Comparison of ENCODE assay signal across 8 cellular contexts in genomic region chr2:156340818-156341481, GRCh38. TPM values are rescaled to one million over a fixed set of nuclear protein-coding genes. Genes with fewer than 3 reads are reported as not detected.
A peak's percentile ranks its signal among the peaks of the same experiment; 100 is the strongest.
DNase-seq lines count a peak whose midpoint lies in the region; ATAC-seq and TF ChIP-seq lines count a peak whose summit lies in the region.

No MANE protein-coding gene starts in this region.

- no peaks in the 10 kb centered on the region for H3K27me3 ChIP-seq in CD8-positive, alpha-beta memory T cell (ENCODE audit: insufficient read depth, low read length, poor library complexity, severe bottlenecking)
- H3K27me3 ChIP-seq in foreskin keratinocyte, result no peaks in the 10 kb centered on the region

- H3K27ac Mint-ChIP-seq in CD8-positive, alpha-beta memory T cell, result peak overlapping the region; percentile 95 to 100 (median 99)

- POLR2A ChIA-PET in CD8-positive, alpha-beta memory T cell (lab: Charles Lee), result interaction anchor here (0.9 to 4.1 kb wide), 6 partner anchors 8 to 248 kb away, joined by 3 to 49 read pairs (median 5); partner anchors contain the start of gene NR4A2

- peaks cover 0 to 13% (median 0%) of the 10 kb centered on the region in 3 donors for H3K36me3 Mint-ChIP-seq in CD8-positive, alpha-beta memory T cell

- peak overlapping the region; percentile 92 to 97 (median 94) for H3K4me3 Mint-ChIP-seq in CD8-positive, alpha-beta memory T cell

- peak overlapping the region; percentile 86 for H3K4me3 ChIP-seq in CD8-positive, alpha-beta memory T cell (ENCODE audit: low read length)
- peak overlapping the region; percentile 82 for H3K4me3 ChIP-seq in retinal pigment epithelial cell (ENCODE audit: low read length)

- no peaks in the 10 kb centered on the region for H3K9me3 Mint-ChIP-seq in CD8-positive, alpha-beta memory T cell

- CTCF ChIA-PET in CD8-positive, alpha-beta memory T cell (lab: Charles Lee), result interaction anchor here (0.7 to 2.0 kb wide), 5 partner anchors 9 to 249 kb away, joined by 3 to 14 read pairs (median 4); no protein-coding TSS in a partner anchor

- peak overlapping the region; percentile 99 for H3K27ac ChIP-seq in CD8-positive, alpha-beta memory T cell (ENCODE audit: low read depth, low read length)
- H3K27ac ChIP-seq in foreskin keratinocyte, result peak overlapping the region; percentile 100

- peak; percentile 9 for ATAC-seq in GM21367 (IDR thresholded peaks at IDR 0.05; ENCODE audit: unreplicated experiment)
- ATAC-seq in foreskin keratinocyte, result peak; percentile 7
- no peak for ATAC-seq in HG02623 (IDR thresholded peaks at IDR 0.05; ENCODE audit: unreplicated experiment)

- H3K36me3 ChIP-seq in CD8-positive, alpha-beta memory T cell (ENCODE audit: insufficient read depth, low read length), result no peaks in the 10 kb centered on the region

- peaks cover 31 to 56% (median 46%) of the 10 kb centered on the region in 3 donors for H3K4me1 Mint-ChIP-seq in CD8-positive, alpha-beta memory T cell

- TF ChIP-seq CTCF in foreskin keratinocyte (conservative IDR thresholded peaks at IDR 0.05) (no peak), retinal pigment epithelial cell (conservative IDR thresholded peaks at IDR 0.05; ENCODE audit: low read depth, low read length) (no peak)

- peaks cover 24% of the 10 kb centered on the region for H3K4me1 ChIP-seq in CD8-positive, alpha-beta memory T cell (ENCODE audit: insufficient read depth, low read length)
- peaks cover 10% of the 10 kb centered on the region for H3K4me1 ChIP-seq in foreskin keratinocyte

- H3K27me3 Mint-ChIP-seq in CD8-positive, alpha-beta memory T cell, result peaks cover 0 to 5% of the 10 kb centered on the region in 2 donors

- DNase-seq in CD8-positive, alpha-beta memory T cell, result peak in 2 of 5 donors; percentile 2 to 67
- DNase-seq in NCI-H1694 (lab: John Stamatoyannopoulos, UW), result peak; percentile 52
- peak; percentile 34 for DNase-seq in activated CD8-positive, alpha-beta memory T cell treated with anti-CD3 and anti-CD28 coated beads, Interleukin-2, amount 50 U/mL, for 4 hours
- peak in 1 of 2 donors; percentile 48 for DNase-seq in foreskin keratinocyte
- no peak for DNase-seq in retinal pigment epithelial cell (ENCODE audit: low read depth)
- no peak for DNase-seq in germinal center (ENCODE audit: low spot score)

- H3K9me3 ChIP-seq in CD8-positive, alpha-beta memory T cell (ENCODE audit: low read length), result no peaks in the 10 kb centered on the region

RNA-seq across cellular contexts. Expression of gene NR4A2, which starts 8.4 kb away (rescaled TPM):
- 10 to 100 TPM; 19.7 to 21.9 TPM for total RNA-seq in CD8-positive, alpha-beta memory T cell
- polyA plus RNA-seq in CD8-positive, alpha-beta memory T cell, result 25.5 TPM
- 0.31 and 0.32 TPM in 2 replicates for total RNA-seq in foreskin keratinocyte
- 0.17 and 0.30 TPM in 2 replicates for polyA plus RNA-seq in foreskin keratinocyte

Comparison
In these comparisons a context has a peak if more than half of its experiments do, and no peak if none do; other contexts are left out.
1. DNase-seq: peak in NCI-H1694 (single experiment) and activated CD8-positive, alpha-beta memory T cell treated with anti-CD3 and anti-CD28 coated beads, Interleukin-2, amount 50 U/mL, for 4 hours (single experiment); none in retinal pigment epithelial cell (single experiment) and germinal center (single experiment).
2. RNA of gene NR4A2, which starts 8.4 kb away (total RNA-seq): 19.7 to 21.9 TPM in CD8-positive, alpha-beta memory T cell; 0.31 to 0.32 TPM in foreskin keratinocyte; every median in the first group is over 10 times any median in the second.